8 cellular contexts compared by ENCODE assay signal in the genomic region with DNA sequence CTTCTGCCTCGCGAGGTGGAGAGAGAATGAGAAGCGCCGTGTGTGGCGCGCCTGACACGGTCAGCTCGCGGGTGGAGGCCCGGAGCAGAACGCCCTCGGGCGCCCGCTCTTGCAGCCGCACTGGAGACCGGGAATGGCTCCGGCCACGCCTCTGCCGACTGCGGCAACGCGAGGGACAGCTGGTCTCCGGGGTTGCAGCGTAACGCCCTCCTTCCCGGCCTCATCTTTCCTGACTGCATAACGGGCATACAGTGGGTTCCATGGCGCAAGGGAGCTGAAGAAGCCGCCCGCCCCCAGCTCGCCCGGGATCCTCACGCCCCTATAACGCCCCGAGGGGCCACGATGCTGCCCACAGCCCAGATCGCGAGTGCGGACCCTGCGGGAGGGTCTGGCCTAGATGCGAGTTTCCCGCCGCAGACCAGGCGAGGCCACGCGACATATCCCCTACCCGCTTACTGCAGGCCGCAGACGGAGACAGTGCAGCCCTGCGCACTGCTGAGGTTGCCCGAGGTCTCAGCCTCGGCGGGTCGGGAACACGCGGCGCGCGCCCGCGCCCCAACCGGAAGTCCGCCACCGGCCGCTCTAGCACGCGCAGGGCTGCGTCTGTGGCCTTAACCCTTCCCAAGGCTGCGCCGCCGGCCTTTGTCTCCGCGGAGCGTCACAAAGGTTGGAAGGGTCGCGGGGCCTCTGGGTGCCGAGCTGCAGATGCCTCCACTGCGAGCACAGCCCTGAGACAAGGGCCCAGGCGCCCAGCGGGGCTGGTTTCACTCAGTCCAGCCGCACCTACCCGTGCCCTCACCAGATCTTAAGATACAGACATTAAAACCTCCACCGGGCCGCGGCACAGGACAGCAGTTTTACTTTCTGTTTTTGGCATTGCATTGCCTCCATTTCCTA. TPM values are rescaled to one million over a fixed set of nuclear protein-coding genes. Genes with fewer than 3 reads are reported as not detected.
DNase-seq lines count a peak whose midpoint lies in the region; TF ChIP-seq lines count a peak whose summit lies in the region.

No MANE protein-coding gene starts in this region.

- H3K9ac ChIP-seq in GM23248, result peak overlapping the region; percentile 98

- peak overlapping the region; percentile 97 for H3K27ac Mint-ChIP-seq in nephron progenitor cell
- peak overlapping the region; percentile 96 for H3K27ac Mint-ChIP-seq in stimulated activated naive CD8-positive, alpha-beta T cell treated with anti-CD3 and anti-CD28 coated beads, Interleukin-15, Interleukin-2, amounts not matched to agents 100 ng/mL and 50 ng/mL, for 24 hours

- peaks cover 12% of the 10 kb centered on the region for H3F3A ChIP-seq in GM23248 (ENCODE audit: insufficient read depth)

- H3K27ac ChIP-seq in GM23248, result peak overlapping the region; percentile 93
- peak overlapping the region; percentile 88 for H3K27ac ChIP-seq in RWPE1

- H3K4me3 Mint-ChIP-seq in nephron progenitor cell, result peak overlapping the region; percentile 97
- peak overlapping the region; percentile 96 for H3K4me3 Mint-ChIP-seq in stimulated activated naive CD8-positive, alpha-beta T cell treated with anti-CD3 and anti-CD28 coated beads, Interleukin-15, Interleukin-2, amounts not matched to agents 100 ng/mL and 50 ng/mL, for 24 hours

- TF ChIP-seq CTCF in RWPE1 (conservative IDR thresholded peaks at IDR 0.05; ENCODE audit: low read depth) (no peak), nephron progenitor cell (IDR thresholded peaks at IDR 0.05) (no peak)

- DNase-seq in EH (ENCODE audit: low read depth) (peak; percentile 88), GM23248 (peak; percentile 96), Kasumi-1 (lab: John Stamatoyannopoulos, UW) (peak; percentile 58 to 59), RWPE1 (ENCODE audit: low spot score) (peak; percentile 79), fibroblast of the conjunctiva (ENCODE audit: low read depth) (peak; percentile 70), nephron progenitor cell (peak; percentile 90)
- DNase-seq in activated effector memory CD4-positive, alpha-beta T cell treated with anti-CD3 and anti-CD28 coated beads, Interleukin-2, amount 50 U/mL, for 16 hours, result peak; percentile 96

- no peaks in the 10 kb centered on the region for H3K27me3 Mint-ChIP-seq in nephron progenitor cell (ENCODE audit: low read depth, poor library complexity)
- H3K27me3 Mint-ChIP-seq in stimulated activated naive CD8-positive, alpha-beta T cell treated with anti-CD3 and anti-CD28 coated beads, Interleukin-15, Interleukin-2, amounts not matched to agents 100 ng/mL and 50 ng/mL, for 24 hours, result no peaks in the 10 kb centered on the region

- H3K36me3 Mint-ChIP-seq in nephron progenitor cell (ENCODE audit: low read depth), result peaks cover 30% of the 10 kb centered on the region
- peaks cover 20% of the 10 kb centered on the region for H3K36me3 Mint-ChIP-seq in stimulated activated naive CD8-positive, alpha-beta T cell treated with anti-CD3 and anti-CD28 coated beads, Interleukin-15, Interleukin-2, amounts not matched to agents 100 ng/mL and 50 ng/mL, for 24 hours (ENCODE audit: low read depth)

- H2AFZ ChIP-seq in GM23248, result peak overlapping the region; percentile 98

- WGBS in GM23248 (ENCODE audit: low coverage in 1 of 2, low lambda C conversion rate in 2 of 2, missing lambda C conversion rate in 2 of 2), 2 experiments, result 1% methylated on average over 63 to 67 of the region's 85 CpGs

- peaks cover 39% of the 10 kb centered on the region for H3K79me2 ChIP-seq in GM23248 (ENCODE audit: insufficient read depth)

- H3K9me3 ChIP-seq in GM23248 (ENCODE audit: low read depth), result no peaks in the 10 kb centered on the region

- H3K4me2 ChIP-seq in GM23248 (ENCODE audit: unreplicated experiment), result peak overlapping the region; percentile 93

- H3K4me1 ChIP-seq in GM23248 (ENCODE audit: insufficient read depth), result peaks cover 12% of the 10 kb centered on the region

- peak overlapping the region; percentile 100 for H3K4me3 ChIP-seq in GM23248

- no peaks in the 10 kb centered on the region for H3K27me3 ChIP-seq in GM23248 (replicated peaks; ENCODE audit: insufficient read depth)

- H3K9me2 ChIP-seq in GM23248 (ENCODE audit: insufficient read depth), result no peaks in the 10 kb centered on the region

- no peaks in the 10 kb centered on the region for H3K36me3 ChIP-seq in GM23248 (ENCODE audit: low read depth)

- POLR2A ChIA-PET in RWPE1 (lab: Yijun Ruan, JAX; ENCODE audit: low non-redundant PET), result interaction anchor here (0.7 to 1.3 kb wide), 5 partner anchors 9 to 30 kb away, joined by 3 to 7 read pairs (median 6); no protein-coding TSS in a partner anchor

- no peaks in the 10 kb centered on the region for H3K9me3 Mint-ChIP-seq in nephron progenitor cell
- no peaks in the 10 kb centered on the region for H3K9me3 Mint-ChIP-seq in stimulated activated naive CD8-positive, alpha-beta T cell treated with anti-CD3 and anti-CD28 coated beads, Interleukin-15, Interleukin-2, amounts not matched to agents 100 ng/mL and 50 ng/mL, for 24 hours

- in situ Hi-C loops in GM23248 (cut with MboI), result no loop called here

- CTCF ChIA-PET in RWPE1 (lab: Yijun Ruan, JAX), result interaction anchor here (0.7 to 2.8 kb wide), 6 partner anchors 26 to 61 kb away, joined by 3 to 13 read pairs (median 4); no protein-coding TSS in a partner anchor

- no peaks in the 10 kb centered on the region for H4K20me1 ChIP-seq in GM23248 (ENCODE audit: insufficient read depth)

- H3K4me1 Mint-ChIP-seq in nephron progenitor cell, result peaks cover 28% of the 10 kb centered on the region
- peaks cover 35% of the 10 kb centered on the region for H3K4me1 Mint-ChIP-seq in stimulated activated naive CD8-positive, alpha-beta T cell treated with anti-CD3 and anti-CD28 coated beads, Interleukin-15, Interleukin-2, amounts not matched to agents 100 ng/mL and 50 ng/mL, for 24 hours (ENCODE audit: low read depth)

RNA-seq across cellular contexts. Expression of a gene that starts 18.8 kb away (rescaled TPM):
- 42.5 and 77.1 TPM in 2 replicates for total RNA-seq in GM23248 (2014; rRNA removed; shearing (Covaris generic))
- 62.5 and 68.1 TPM in 2 replicates for polyA plus RNA-seq in GM23248 (2016; fragmentation: Nextera tagmentation; extraction: Ambion mirVana)

RNA-seq across cellular contexts. Expression of a gene that starts 21.3 kb away (rescaled TPM):
- total RNA-seq in GM23248 (2014; rRNA removed; shearing (Covaris generic)), result 4.4 and 4.8 TPM in 2 replicates
- 2.0 and 2.1 TPM in 2 replicates for polyA plus RNA-seq in GM23248 (2016; fragmentation: Nextera tagmentation; extraction: Ambion mirVana)

RNA-seq across cellular contexts. Expression of a gene that starts 48.3 kb away (rescaled TPM):
- total RNA-seq in GM23248 (2014; rRNA removed; shearing (Covaris generic)), result 18.2 and 23.0 TPM in 2 replicates
- 0.39 and 0.64 TPM in 2 replicates for polyA plus RNA-seq in GM23248 (2016; fragmentation: Nextera tagmentation; extraction: Ambion mirVana)

Comparison
In these comparisons a context has a peak if more than half of its experiments do, and no peak if none do; other contexts are left out.
1. Peak in every context shown above with its lines: DNase-seq, H3K4me3 ChIP-seq and H3K27ac ChIP-seq.